ENCODE assay signal across 12 cellular contexts in the genomic region with DNA sequence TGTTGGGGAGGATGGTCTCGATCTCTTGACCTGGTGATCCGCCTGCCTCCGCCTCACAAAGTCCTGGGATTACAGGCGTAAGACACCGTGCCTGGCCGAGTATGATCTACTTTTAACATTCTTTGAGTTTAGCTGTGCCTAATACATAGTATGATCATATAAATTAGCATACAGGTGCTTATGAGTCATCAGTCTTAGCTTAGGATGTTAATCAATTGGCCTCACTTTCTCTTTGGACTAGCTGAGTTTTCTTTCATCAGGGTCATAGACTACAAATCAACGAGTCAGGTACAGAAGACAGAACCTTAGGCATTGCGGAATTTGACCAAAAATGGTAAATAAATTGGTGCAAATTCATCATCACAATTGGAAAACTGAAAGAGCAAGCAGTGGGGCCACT. TPM values are rescaled to one million over a fixed set of nuclear protein-coding genes. Genes with fewer than 3 reads are reported as not detected.
"Had no signal": no experiment of that assay in that cellular context is flagged by ENCODE, and none has a peak within 500 bp of the region (broad histone marks: within the 10 kb centered on the region; RNA-seq: fewer than 3 reads in every experiment).

No MANE protein-coding gene starts in this region.

- DNase-seq: activated CD4-positive, alpha-beta T cell treated with anti-CD3 and anti-CD28 coated beads, Interleukin-2, amount 10 ng/mL, durations not matched to agents 7 days and 5 days; activated CD4-positive, CD25-positive, alpha-beta regulatory T cell; activated naive CD4-positive, alpha-beta T cell treated with Interleukin-2 at 50 U/mL for 16 hours; aorta; dorsolateral prefrontal cortex; midbrain had no signal

- H3K27me3 ChIP-seq: dorsolateral prefrontal cortex, gastroesophageal sphincter had no signal

- H3K36me3 ChIP-seq: gastroesophageal sphincter, neutrophil had no signal

- H3K9me3 ChIP-seq: gastroesophageal sphincter, neutrophil had no signal

- H3K36me3 Mint-ChIP-seq: stimulated activated effector memory CD8-positive, alpha-beta T cell treated with anti-CD3 and anti-CD28 coated beads, Interleukin-12 subunit alpha, Interleukin-12 subunit beta, amount 100 ng/mL, for 72 hours had no signal

- H3K4me3 Mint-ChIP-seq: activated CD4-positive, alpha-beta T cell treated with anti-CD3 and anti-CD28 coated beads, Interleukin-2, amount 10 ng/mL, durations not matched to agents 7 days and 5 days; stimulated activated effector memory CD8-positive, alpha-beta T cell treated with anti-CD3 and anti-CD28 coated beads, Interleukin-12 subunit alpha, Interleukin-12 subunit beta, amount 100 ng/mL, for 72 hours had no signal

- H3K27ac ChIP-seq: dorsolateral prefrontal cortex, gastroesophageal sphincter, neutrophil, parathyroid adenoma had no signal

- H3K27ac Mint-ChIP-seq: activated CD4-positive, alpha-beta T cell treated with anti-CD3 and anti-CD28 coated beads, Interleukin-2, amount 10 ng/mL, durations not matched to agents 7 days and 5 days; stimulated activated effector memory CD8-positive, alpha-beta T cell treated with anti-CD3 and anti-CD28 coated beads, Interleukin-12 subunit alpha, Interleukin-12 subunit beta, amount 100 ng/mL, for 72 hours had no signal

- H3K4me1 ChIP-seq: parathyroid adenoma had no signal

- H3K4me1 Mint-ChIP-seq: activated CD4-positive, alpha-beta T cell treated with anti-CD3 and anti-CD28 coated beads, Interleukin-2, amount 10 ng/mL, durations not matched to agents 7 days and 5 days; stimulated activated effector memory CD8-positive, alpha-beta T cell treated with anti-CD3 and anti-CD28 coated beads, Interleukin-12 subunit alpha, Interleukin-12 subunit beta, amount 100 ng/mL, for 72 hours had no signal

- H3K4me3 ChIP-seq: dorsolateral prefrontal cortex, gastroesophageal sphincter had no signal

- H3K9me3 Mint-ChIP-seq: activated CD4-positive, alpha-beta T cell treated with anti-CD3 and anti-CD28 coated beads, Interleukin-2, amount 10 ng/mL, durations not matched to agents 7 days and 5 days had no signal

- ATAC-seq: gastroesophageal sphincter; stimulated activated effector memory CD8-positive, alpha-beta T cell treated with anti-CD3 and anti-CD28 coated beads, Interleukin-12 subunit alpha, Interleukin-12 subunit beta, amount 100 ng/mL, for 72 hours had no signal

RNA-seq across cellular contexts. Expression of gene SLC25A21, which starts 2.2 kb away (rescaled TPM):
- total RNA-seq: activated CD4-positive, alpha-beta T cell treated with anti-CD3 and anti-CD28 coated beads, Interleukin-2, amount 10 ng/mL, durations not matched to agents 7 days and 5 days; activated CD8-positive, alpha-beta memory T cell treated with anti-CD3 and anti-CD28 coated beads for 36 hours; T-helper 2 cell treated with Interferon-gamma antibody and Interleukin-4, amounts not matched to agents 100 ng/mL and 5 ng/mL, for 36 hours had no signal

RNA-seq across cellular contexts. Expression of gene MIPOL1, which starts 27.5 kb away (rescaled TPM):
- total RNA-seq: activated CD4-positive, alpha-beta T cell treated with anti-CD3 and anti-CD28 coated beads, Interleukin-2, amount 10 ng/mL, durations not matched to agents 7 days and 5 days; activated CD8-positive, alpha-beta memory T cell treated with anti-CD3 and anti-CD28 coated beads for 36 hours; T-helper 2 cell treated with Interferon-gamma antibody and Interleukin-4, amounts not matched to agents 100 ng/mL and 5 ng/mL, for 36 hours had no signal
